Comparison of ENCODE assay signal across 17 cellular contexts in the genomic region with DNA sequence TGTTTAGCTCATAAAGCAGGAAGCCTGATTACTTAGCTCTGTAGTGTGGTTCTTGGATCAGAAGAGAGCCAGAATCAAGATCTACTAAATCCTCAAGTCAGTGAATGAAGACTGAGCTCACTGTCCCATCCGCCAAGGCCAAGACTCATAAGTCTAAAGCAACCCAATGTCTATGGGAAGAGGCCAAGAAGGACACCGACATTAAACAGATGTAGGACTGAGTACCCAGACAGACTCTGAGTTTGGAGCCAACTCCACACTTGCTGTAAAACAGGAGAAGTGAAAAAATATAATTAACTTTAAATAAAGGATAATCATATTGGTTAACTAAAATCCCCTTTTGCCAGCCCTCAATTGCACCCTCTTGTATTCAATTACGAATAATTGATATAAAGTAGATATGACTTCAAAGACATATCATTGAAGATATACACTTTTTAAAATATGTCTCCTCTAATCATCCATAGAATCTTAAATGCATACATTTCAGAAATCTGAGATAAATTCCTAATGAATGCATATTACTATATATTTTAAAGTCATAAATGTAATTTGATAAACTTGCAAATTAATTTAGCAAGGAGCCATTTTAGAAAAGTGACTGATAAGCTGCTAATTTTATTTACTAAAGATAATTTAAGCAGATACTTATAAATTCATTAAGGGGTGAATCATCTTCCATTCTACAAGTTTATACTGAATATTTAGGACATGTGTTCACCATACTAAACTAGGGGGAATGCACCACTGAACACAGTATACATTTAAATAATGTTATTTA.
DNase-seq lines count a peak whose midpoint lies in the region; FAIRE-seq and TF ChIP-seq lines count a peak whose summit lies in the region.
"Had no signal": no experiment of that assay in that cellular context is flagged by ENCODE, and none has a peak within 500 bp of the region (broad histone marks: within the 10 kb centered on the region; RNA-seq: fewer than 3 reads in every experiment).

No MANE protein-coding gene starts in this region.

- no peak for TF ChIP-seq CTCF in right atrium auricular region (IDR thresholded peaks at IDR 0.05)

- no peaks in the 10 kb centered on the region for H3K9me3 Mint-ChIP-seq in activated CD4-positive, alpha-beta T cell treated with anti-CD3 and anti-CD28 coated beads, Interleukin-2, amount 10 ng/mL, durations not matched to agents 24 days and 14 days
- H3K9me3 Mint-ChIP-seq: CD4-positive, alpha-beta T cell; GM23338; HFFc6 had no signal

- DNase-seq in activated CD4-positive, alpha-beta T cell treated with anti-CD3 and anti-CD28 coated beads, Interleukin-2, amount 10 ng/mL, durations not matched to agents 24 days and 14 days: peak; percentile 18
- DNase-seq in activated CD4-positive, alpha-beta T cell treated with anti-CD3 and anti-CD28 coated beads, Interleukin-2, amount 50 U/mL, for 48 hours: no peak
- DNase-seq in SK-N-MC (ENCODE audit: low read depth, low spot score) (no peak), NOMO-1 treated with DMSO at 0.1 percent for 48 hours (lab: John Stamatoyannopoulos, UW; ENCODE audit: unreplicated experiment) (no peak), NCI-H1048 (lab: John Stamatoyannopoulos, UW) (no peak), right atrium auricular region (ENCODE audit: low spot score) (no peak)
- DNase-seq: 8988T; Caco-2; CD4-positive, alpha-beta T cell; H7; HFFc6 had no signal

- intact Hi-C loops in activated CD4-positive, alpha-beta T cell treated with anti-CD3 and anti-CD28 coated beads, Interleukin-2, amount 10 ng/mL, durations not matched to agents 24 days and 14 days (cut with micrococcal nuclease): no loop called here

- H3K27ac Mint-ChIP-seq in activated CD4-positive, alpha-beta T cell treated with anti-CD3 and anti-CD28 coated beads, Interleukin-2, amount 10 ng/mL, durations not matched to agents 24 days and 14 days: no peak overlapping the region
- H3K27ac Mint-ChIP-seq: CD4-positive, alpha-beta T cell; GM23338; HFFc6 had no signal

- no peaks in the 10 kb centered on the region for H3K27me3 Mint-ChIP-seq in activated CD4-positive, alpha-beta T cell treated with anti-CD3 and anti-CD28 coated beads, Interleukin-2, amount 10 ng/mL, durations not matched to agents 24 days and 14 days
- H3K27me3 Mint-ChIP-seq: CD4-positive, alpha-beta T cell had no signal

- H3K9ac ChIP-seq in SK-N-MC (ENCODE audit: insufficient read length): peak overlapping the region; percentile 50

- no peaks in the 10 kb centered on the region for H3K27me3 ChIP-seq in right atrium auricular region

- H3K27ac ChIP-seq in SK-N-MC (peak overlapping the region; percentile 75; the same call in 1 of the 2 replicates), right atrium auricular region (no peak overlapping the region)
- H3K27ac ChIP-seq: C4-2B had no signal

- no peaks in the 10 kb centered on the region for H3K9me3 ChIP-seq in SK-N-MC (ENCODE audit: low read depth, low read length)
- no peaks in the 10 kb centered on the region for H3K9me3 ChIP-seq in right atrium auricular region
- H3K9me3 ChIP-seq: Caco-2 had no signal

- FAIRE-seq in islet of Langerhans (lab: Jason Lieb, UNC): peak; percentile 43
- FAIRE-seq: D721Med, G401.6, GM12891 had no signal

- H3K36me3 Mint-ChIP-seq in activated CD4-positive, alpha-beta T cell treated with anti-CD3 and anti-CD28 coated beads, Interleukin-2, amount 10 ng/mL, durations not matched to agents 24 days and 14 days (ENCODE audit: low read depth): no peaks in the 10 kb centered on the region

- H3K36me3 ChIP-seq in SK-N-MC (ENCODE audit: insufficient read depth, low read length) (no peaks in the 10 kb centered on the region), right atrium auricular region (no peaks in the 10 kb centered on the region)

- no peaks in the 10 kb centered on the region for H3K4me1 Mint-ChIP-seq in activated CD4-positive, alpha-beta T cell treated with anti-CD3 and anti-CD28 coated beads, Interleukin-2, amount 10 ng/mL, durations not matched to agents 24 days and 14 days
- H3K4me1 Mint-ChIP-seq: GM23338 had no signal

- no peak overlapping the region for H3K4me3 Mint-ChIP-seq in activated CD4-positive, alpha-beta T cell treated with anti-CD3 and anti-CD28 coated beads, Interleukin-2, amount 10 ng/mL, durations not matched to agents 24 days and 14 days
- H3K4me3 Mint-ChIP-seq: CD4-positive, alpha-beta T cell; GM23338; HFFc6 had no signal

- H3K4me3 ChIP-seq in SK-N-MC: no peak overlapping the region
- no peak overlapping the region for H3K4me3 ChIP-seq in right atrium auricular region
- H3K4me3 ChIP-seq: GM23338 had no signal

- no peaks in the 10 kb centered on the region for H3K4me1 ChIP-seq in right atrium auricular region
- H3K4me1 ChIP-seq: Caco-2 had no signal
